2 cellular contexts compared by ENCODE assay signal in genomic region chr11:111019931-111020381, GRCh38.
TF ChIP-seq lines count a peak whose summit lies in the region.

No MANE protein-coding gene starts in this region.

TF ChIP-seq in H1, 55 proteins besides CTCF, POLR2A, EP300 and RAD21 (continued from another document):
- TF ChIP-seq MAX (IDR thresholded peaks at IDR 0.05) = no peak
- TF ChIP-seq TAF1 (IDR thresholded peaks at IDR 0.05; ENCODE audit: low read depth, low read length) = no peak
- no peak for TF ChIP-seq SIRT6 (IDR thresholded peaks at IDR 0.05; ENCODE audit: low read length)

TF ChIP-seq in SK-N-SH treated with all-trans-retinoic acid at 6 μM for 48 hours, 23 proteins besides CTCF, POLR2A, EP300 and RAD21 (continued from another document):
- no peak for TF ChIP-seq TSHZ2 (CRISPR knock-in tag; IDR thresholded peaks at IDR 0.05)
- TF ChIP-seq TOX (CRISPR knock-in tag; IDR thresholded peaks at IDR 0.05; ENCODE audit: borderline replicate concordance) = no peak
- TF ChIP-seq ZNF565 (CRISPR knock-in tag; conservative IDR thresholded peaks at IDR 0.05; ENCODE audit: low read depth) = no peak
- TF ChIP-seq TCF4 (CRISPR knock-in tag; IDR thresholded peaks at IDR 0.05; ENCODE audit: borderline replicate concordance) = no peak
- no peak for TF ChIP-seq ZNF70 (CRISPR knock-in tag; IDR thresholded peaks at IDR 0.05)
- no peak for TF ChIP-seq SNAI2 (CRISPR knock-in tag; IDR thresholded peaks at IDR 0.05)
